ENCODE assay signal across 8 cellular contexts in the genomic region with DNA sequence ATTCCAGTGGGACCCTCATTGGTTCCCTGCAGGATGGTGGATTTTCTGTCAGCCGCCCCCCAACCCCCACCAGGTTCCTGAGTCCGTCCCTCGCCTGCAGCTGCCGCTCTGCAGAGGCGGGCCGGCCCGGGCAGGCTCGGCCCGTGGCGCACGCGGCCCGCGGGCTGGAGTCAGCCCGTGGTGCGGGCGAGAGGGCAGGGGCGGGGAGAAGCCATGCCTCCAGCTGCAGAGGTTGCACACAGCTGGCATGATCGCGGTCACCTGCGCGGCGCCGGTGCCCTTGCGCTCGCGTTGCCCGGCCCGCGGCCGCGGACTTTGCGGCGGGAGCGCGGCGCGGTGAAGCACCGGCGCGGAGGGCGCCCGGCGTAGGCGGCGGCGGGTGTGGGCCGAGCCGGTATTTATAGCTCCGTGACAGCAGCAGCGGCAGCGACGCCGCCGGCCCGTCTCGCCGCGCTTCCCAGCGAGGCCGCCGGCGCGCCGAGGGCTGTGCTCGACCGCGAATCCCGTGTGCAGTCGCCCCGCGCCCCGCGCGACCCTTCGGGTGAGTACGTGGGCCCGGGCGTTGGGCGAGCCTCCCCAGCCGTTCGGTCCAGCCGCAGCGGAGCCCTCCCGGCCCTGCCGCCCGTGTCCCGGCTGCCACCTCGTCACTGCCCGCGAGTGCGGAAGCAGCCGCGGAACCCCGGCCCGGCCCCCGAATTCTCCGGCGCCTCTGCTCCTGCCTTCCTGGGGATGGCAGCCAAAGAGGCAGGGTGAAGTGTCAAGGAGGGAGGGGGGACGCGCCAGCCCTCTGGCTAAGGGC.
DNase-seq lines count a peak whose midpoint lies in the region; ATAC-seq and TF ChIP-seq lines count a peak whose summit lies in the region.

TMEM117 (plus strand) TSS at position 426 of the 799 bp plus-strand sequence.

- peak; percentile 62 for TF ChIP-seq POLR2A in GM15510 (IDR thresholded peaks at IDR 0.05; ENCODE audit: borderline replicate concordance, extremely low read depth, insufficient read length)

- H3K4me3 Mint-ChIP-seq in central memory CD8-positive, alpha-beta T cell = peak within 1 kb of the TSS; percentile 82

- H3K9me3 Mint-ChIP-seq in central memory CD8-positive, alpha-beta T cell = no peaks in the 10 kb centered on the region

- POLR2A ChIA-PET in HEK293 (lab: Yijun Ruan, JAX) = interaction anchor here (0.5 to 3.5 kb wide), 4 partner anchors 10 to 1365 kb away, joined by 3 to 19 read pairs (median 4); partner anchors contain the start of gene TWF1

- DNase-seq in MV-4-11 (lab: John Stamatoyannopoulos, UW) = peak; percentile 22
- DNase-seq in central memory CD8-positive, alpha-beta T cell (ENCODE audit: low spot score in 2 of 2) = peak; percentile 41 to 42
- peak; percentile 59 for DNase-seq in kidney tubule cell (ENCODE audit: low spot score)
- peak; percentile 34 to 51 for DNase-seq in stimulated activated CD4-positive, alpha-beta T cell treated with anti-CD3 and anti-CD28 coated beads, Interleukin-1b, Interleukin-23, amount 100 ng/mL, for 4 hours (ENCODE audit: low read depth in 2 of 2)
- DNase-seq in NCI-H1436 (lab: John Stamatoyannopoulos, UW) = no peak

- no peaks in the 10 kb centered on the region for H3K4me1 ChIP-seq in HEK293 (ENCODE audit: control insufficient read depth, insufficient read depth, low read length)

- H3K4me1 Mint-ChIP-seq in central memory CD8-positive, alpha-beta T cell = peaks cover 42% of the 10 kb centered on the region

- TF ChIP-seq CTCF in HEK293 (tag by site-specific recombination; IDR thresholded peaks at IDR 0.05) = no peak

- peaks cover 2% of the 10 kb centered on the region for H3K36me3 Mint-ChIP-seq in central memory CD8-positive, alpha-beta T cell (ENCODE audit: insufficient read depth)

- H3K9me3 ChIP-seq in HEK293 (ENCODE audit: control insufficient read depth, insufficient read depth, low read depth, low read length) = no peaks in the 10 kb centered on the region

- H3K27ac ChIP-seq in HEK293 (ENCODE audit: extremely low read depth, low read depth, low read length) = peak within 1 kb of the TSS; percentile 78

- peak; percentile 71 to 80 for ATAC-seq in activated CD4-positive, CD25-positive, alpha-beta regulatory T cell treated with anti-CD3 and anti-CD28 coated beads, Interleukin-2, amount 50 U/mL, for 24 hours
- peak; percentile 68 for ATAC-seq in central memory CD8-positive, alpha-beta T cell (replicated peaks; ENCODE audit: extremely low read depth, poor library complexity, severe bottlenecking)

- H3K27ac Mint-ChIP-seq in central memory CD8-positive, alpha-beta T cell (ENCODE audit: low read depth) = peak within 1 kb of the TSS; percentile 46

- H3K4me3 ChIP-seq in HEK293 (ENCODE audit: low read depth, low read length) = peak within 1 kb of the TSS; percentile 68

- CTCF ChIA-PET in HEK293 (lab: Yijun Ruan, JAX) = interaction anchor here (1.2 to 2.6 kb wide), 2 partner anchors 12 to 47 kb away, joined by 3 to 9 read pairs; no protein-coding TSS in a partner anchor

- H3K36me3 ChIP-seq in HEK293 (ENCODE audit: control insufficient read depth in 2 of 2, insufficient read depth in 1 of 2, low read length in 2 of 2) = no peaks in the 10 kb centered on the region

- no peaks in the 10 kb centered on the region for H3K27me3 Mint-ChIP-seq in central memory CD8-positive, alpha-beta T cell

TF ChIP-seq in HEK293, 187 proteins besides CTCF, POLR2A, EP300 and RAD21 (continues in another document):
- TF ChIP-seq HIC1 (tag by site-specific recombination; IDR thresholded peaks at IDR 0.05) = peak; percentile 45; the same call in 1 of the 2 replicates
- TF ChIP-seq ZNF239 (tag by site-specific recombination; IDR thresholded peaks at IDR 0.05) = no peak
- peak; percentile 29; the same call in 1 of the 2 replicates for TF ChIP-seq ZNF692 (tag by site-specific recombination; IDR thresholded peaks at IDR 0.05)
- no peak for TF ChIP-seq ZNF10 (tag by site-specific recombination; IDR thresholded peaks at IDR 0.05)
- peak; percentile 86 for TF ChIP-seq ZNF561 (tag by site-specific recombination; IDR thresholded peaks at IDR 0.05; ENCODE audit: borderline replicate concordance)
- TF ChIP-seq ZNF658 (tag by site-specific recombination; IDR thresholded peaks at IDR 0.05) = no peak
- TF ChIP-seq, protein P1, sequence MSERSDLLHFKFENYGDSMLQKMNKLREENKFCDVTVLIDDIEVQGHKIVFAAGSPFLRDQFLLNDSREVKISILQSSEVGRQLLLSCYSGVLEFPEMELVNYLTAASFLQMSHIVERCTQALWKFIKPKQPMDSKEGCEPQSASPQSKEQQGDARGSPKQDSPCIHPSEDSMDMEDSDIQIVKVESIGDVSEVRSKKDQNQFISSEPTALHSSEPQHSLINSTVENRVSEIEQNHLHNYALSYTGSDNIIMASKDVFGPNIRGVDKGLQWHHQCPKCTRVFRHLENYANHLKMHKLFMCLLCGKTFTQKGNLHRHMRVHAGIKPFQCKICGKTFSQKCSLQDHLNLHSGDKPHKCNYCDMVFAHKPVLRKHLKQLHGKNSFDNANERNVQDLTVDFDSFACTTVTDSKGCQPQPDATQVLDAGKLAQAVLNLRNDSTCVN (tag by site-specific recombination; optimal IDR thresholded peaks at IDR 0.05) = peak; percentile 76
- TF ChIP-seq ZNF529 (tag by site-specific recombination; IDR thresholded peaks at IDR 0.05; ENCODE audit: insufficient replicate concordance) = no peak
- TF ChIP-seq ZSCAN30 (tag by site-specific recombination; IDR thresholded peaks at IDR 0.05) = peak; percentile 45; the same call in 1 of the 2 replicates
- peak; percentile 31 for TF ChIP-seq SP2 (tag by site-specific recombination; IDR thresholded peaks at IDR 0.05)
- TF ChIP-seq ZBTB20 (tag by site-specific recombination; IDR thresholded peaks at IDR 0.05) = peak; percentile 97
- TF ChIP-seq EGR2 (tag by site-specific recombination; IDR thresholded peaks at IDR 0.05; ENCODE audit: low read depth) = peak; percentile 69; the same call in 1 of the 2 replicates
- 0 out of 2 replicates have a peak, but pooled peaks have one; percentile 35 for TF ChIP-seq ZBTB11 (tag by site-specific recombination; conservative IDR thresholded peaks at IDR 0.05; ENCODE audit: low read depth)
- no peak for TF ChIP-seq ZNF302 (tag by site-specific recombination; IDR thresholded peaks at IDR 0.05; ENCODE audit: low read depth)
- TF ChIP-seq ZNF501 (tag by site-specific recombination; IDR thresholded peaks at IDR 0.05) = 0 out of 2 replicates have a peak, but pooled peaks have one; percentile 9
- TF ChIP-seq ZBTB8A (tag by site-specific recombination; IDR thresholded peaks at IDR 0.05) = peak; percentile 79
- TF ChIP-seq ZNF426 (tag by site-specific recombination; IDR thresholded peaks at IDR 0.05) = no peak
- peak; percentile 75; the same call in 1 of the 2 replicates for TF ChIP-seq ZNF76 (tag by site-specific recombination; IDR thresholded peaks at IDR 0.05; ENCODE audit: borderline replicate concordance, low read depth)
